In the genomic region with DNA sequence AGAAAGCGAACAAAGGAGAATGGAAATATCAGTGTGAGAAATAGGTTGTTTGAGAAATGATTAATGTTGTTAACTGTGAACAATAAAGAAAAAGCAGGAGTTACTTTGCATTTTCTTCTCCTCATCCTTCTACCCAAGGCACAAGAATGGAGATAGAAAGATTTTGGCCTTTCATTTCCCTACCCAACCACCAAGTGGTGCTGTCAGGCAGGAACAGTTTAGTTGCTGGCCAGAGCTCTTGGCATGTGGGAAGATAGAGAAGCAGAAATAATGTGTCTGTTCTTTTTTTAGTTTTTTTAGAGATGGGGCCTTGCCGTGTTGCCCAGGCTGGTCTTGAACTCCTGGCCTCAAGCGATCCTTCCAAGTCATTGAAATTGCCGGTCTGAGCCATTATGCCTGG, we compare ENCODE assay signal across 1 cellular context.
TF ChIP-seq lines count a peak whose summit lies in the region.

No MANE protein-coding gene starts in this region.

TF ChIP-seq in HCT116, 20 proteins besides CTCF, POLR2A, EP300 and RAD21 (continued from another document):
- TF ChIP-seq REST (IDR thresholded peaks at IDR 0.05; ENCODE audit: low read depth) (no peak), EZH2 (IDR thresholded peaks at IDR 0.05) (no peak)
